22 cellular contexts compared by ENCODE assay signal in the genomic region with DNA sequence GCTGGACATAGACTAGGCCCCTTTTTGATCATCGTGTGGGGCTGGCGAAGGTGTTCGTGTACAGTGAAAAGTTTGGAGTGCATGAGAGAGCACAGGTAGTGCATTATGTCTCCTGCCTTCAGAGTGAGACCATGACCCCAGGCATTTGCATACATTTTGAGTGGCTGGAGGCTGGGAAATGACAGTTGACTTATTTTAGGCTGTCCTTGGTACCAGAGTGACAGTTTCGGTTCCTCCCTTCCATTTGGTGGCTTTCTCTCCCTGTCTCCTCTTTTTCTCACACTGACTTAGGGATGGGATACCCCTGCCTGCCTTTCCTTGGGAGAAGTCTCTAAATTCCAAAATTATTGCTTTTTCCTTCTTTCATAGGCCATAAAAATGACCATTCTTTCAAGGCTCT. TPM values are rescaled to one million over a fixed set of nuclear protein-coding genes. Genes with fewer than 3 reads are reported as not detected.
DNase-seq lines count a peak whose midpoint lies in the region; ATAC-seq and TF ChIP-seq lines count a peak whose summit lies in the region.
"Had no signal": no experiment of that assay in that cellular context is flagged by ENCODE, and none has a peak within 500 bp of the region (broad histone marks: within the 10 kb centered on the region; RNA-seq: fewer than 3 reads in every experiment).

No MANE protein-coding gene starts in this region.

- POLR2A ChIA-PET in OCI-LY7 (lab: Charles Lee): interaction anchor here (0.9 kb wide), 1 partner anchor 700 kb away, joined by 3 read pairs; no protein-coding TSS in a partner anchor

- WGBS in mammary epithelial cell (ENCODE audit: low coverage, missing lambda C conversion rate): 92% methylated on average over 4 of the region's 4 CpGs

- H3K27ac Mint-ChIP-seq in GM23338: no peak overlapping the region
- H3K27ac Mint-ChIP-seq: CD4-positive, alpha-beta T cell had no signal

- peak; percentile 62 for ATAC-seq in GM18873 (IDR thresholded peaks at IDR 0.05; ENCODE audit: low FRiP score, unreplicated experiment)
- peak; percentile 79 for ATAC-seq in GM21576 (IDR thresholded peaks at IDR 0.05; ENCODE audit: unreplicated experiment)
- peak; percentile 75 for ATAC-seq in HG03159 (IDR thresholded peaks at IDR 0.05; ENCODE audit: unreplicated experiment)
- ATAC-seq in GM23338: no peak
- ATAC-seq: activated CD4-positive, CD25-positive, alpha-beta regulatory T cell treated with anti-CD3 and anti-CD28 coated beads, Interleukin-2, amount 50 U/mL, for 24 hours had no signal

- H3K27me3 Mint-ChIP-seq in GM23338 (ENCODE audit: insufficient read depth, low read depth, poor library complexity): peaks cover 2% of the 10 kb centered on the region

- H3K4me2 ChIP-seq in OCI-LY7 (ENCODE audit: low read length) (peak overlapping the region; percentile 64), mammary epithelial cell (ENCODE audit: insufficient read depth, low read depth, low read length) (no peak overlapping the region), osteoblast (ENCODE audit: insufficient read depth, low read length) (no peak overlapping the region), GM23338 (no peak overlapping the region)

- H3K79me2 ChIP-seq in OCI-LY7 (ENCODE audit: insufficient read depth, low read depth, low read length) (no peaks in the 10 kb centered on the region), mammary epithelial cell (ENCODE audit: insufficient read depth, low read length) (no peaks in the 10 kb centered on the region), osteoblast (ENCODE audit: insufficient read depth, low read length) (no peaks in the 10 kb centered on the region), GM23338 (replicated peaks; ENCODE audit: insufficient read depth) (no peaks in the 10 kb centered on the region)

- H3K36me3 Mint-ChIP-seq in GM23338 (ENCODE audit: low read depth): no peaks in the 10 kb centered on the region

- H3K27ac ChIP-seq in OCI-LY7 (ENCODE audit: low read depth, low read length, poor library complexity, severe bottlenecking): peak overlapping the region; percentile 43
- H3K27ac ChIP-seq in mammary epithelial cell (ENCODE audit: insufficient read depth, low read depth, low read length): no peak overlapping the region
- no peak overlapping the region for H3K27ac ChIP-seq in osteoblast (ENCODE audit: low read depth, low read length)
- H3K27ac ChIP-seq in GM23338 (ENCODE audit: low read depth): no peak overlapping the region
- H3K27ac ChIP-seq: ascending aorta, right atrium auricular region, SK-N-MC had no signal

- H3K9ac ChIP-seq in mammary epithelial cell (ENCODE audit: insufficient read depth, low read length): no peak overlapping the region

- H3K9me3 Mint-ChIP-seq in GM23338: no peaks in the 10 kb centered on the region
- H3K9me3 Mint-ChIP-seq: CD4-positive, alpha-beta T cell had no signal

- no peak overlapping the region for H3K4me3 Mint-ChIP-seq in GM23338
- H3K4me3 Mint-ChIP-seq: CD4-positive, alpha-beta T cell had no signal

- H3K9me3 ChIP-seq in OCI-LY7 (ENCODE audit: low read length) (no peaks in the 10 kb centered on the region), mammary epithelial cell (replicated peaks; ENCODE audit: insufficient read depth, low read length) (no peaks in the 10 kb centered on the region), osteoblast (ENCODE audit: low read depth, low read length) (no peaks in the 10 kb centered on the region)
- H3K9me3 ChIP-seq: ascending aorta, right atrium auricular region had no signal

- in situ Hi-C loops in mammary epithelial cell (cut with MboI; ENCODE audit: low sequenced_read_pairs in 2 of 2): no loop called here

- DNase-seq in OCI-LY7 (ENCODE audit: low spot score) (peak; percentile 31), mammary epithelial cell (no peak), osteoblast (ENCODE audit: insufficient read length, low spot score, missing footprints) (no peak), mucosa of gallbladder (ENCODE audit: low spot score) (no peak), GM23338 (ENCODE audit: low spot score) (no peak)
- DNase-seq: activated T-cell treated with anti-CD3 and anti-CD28 coated beads, Interleukin-2, amount 50 U/mL, for 1 hour; CD4-positive, alpha-beta T cell; effector CD4-positive, alpha-beta T cell; NCI-H1417; NCI-H69; substantia nigra had no signal

- peak overlapping the region; percentile 96; the same call in 1 of the 2 replicates for H2AFZ ChIP-seq in OCI-LY7 (ENCODE audit: low read length)
- no peak overlapping the region for H2AFZ ChIP-seq in mammary epithelial cell (ENCODE audit: low read depth, low read length)
- H2AFZ ChIP-seq in osteoblast (ENCODE audit: low read length): no peak overlapping the region
- H2AFZ ChIP-seq in GM23338: no peak overlapping the region

- H3K4me3 ChIP-seq in OCI-LY7 (ENCODE audit: low read depth, low read length, poor library complexity, severe bottlenecking) (peak overlapping the region; percentile 31), mammary epithelial cell (replicated peaks in 1 of 3; ENCODE audit: insufficient read depth in 1 of 3, low read depth in 2 of 3, low read length in 3 of 3) (no peak overlapping the region), osteoblast (ENCODE audit: insufficient read depth, low read length) (no peak overlapping the region), GM23338 (no peak overlapping the region)
- H3K4me3 ChIP-seq: ascending aorta, right atrium auricular region, SK-N-MC had no signal

- H3K36me3 ChIP-seq in OCI-LY7 (ENCODE audit: insufficient read depth, low read length) (no peaks in the 10 kb centered on the region), mammary epithelial cell (ENCODE audit: insufficient read depth, low read length) (no peaks in the 10 kb centered on the region), osteoblast (ENCODE audit: insufficient read depth, low read length) (no peaks in the 10 kb centered on the region), GM23338 (ENCODE audit: insufficient read depth) (no peaks in the 10 kb centered on the region)
- H3K36me3 ChIP-seq: ascending aorta, right atrium auricular region had no signal

- intact Hi-C loops in OCI-LY7 (cut with micrococcal nuclease; ENCODE audit: unreplicated experiment): no loop called here
- intact Hi-C loops in mammary epithelial cell (cut with micrococcal nuclease): no loop called here

- peaks cover 19% of the 10 kb centered on the region for H3K4me1 ChIP-seq in OCI-LY7 (ENCODE audit: insufficient read depth, low read length, poor library complexity, severe bottlenecking)
- H3K4me1 ChIP-seq in mammary epithelial cell (ENCODE audit: insufficient read depth, low read length): no peaks in the 10 kb centered on the region
- H3K4me1 ChIP-seq in osteoblast (ENCODE audit: insufficient read depth, low read length): no peaks in the 10 kb centered on the region
- no peaks in the 10 kb centered on the region for H3K4me1 ChIP-seq in GM23338 (ENCODE audit: insufficient read depth)
- H3K4me1 ChIP-seq: ascending aorta, right atrium auricular region had no signal

- no peaks in the 10 kb centered on the region for H3K9me2 ChIP-seq in OCI-LY7 (ENCODE audit: insufficient read depth, low read length)
- H3K9me2 ChIP-seq in GM23338 (ENCODE audit: insufficient read depth): no peaks in the 10 kb centered on the region

- CTCF ChIA-PET in OCI-LY7 (lab: Charles Lee; ENCODE audit: unreplicated experiment): no interaction called here
- CTCF ChIA-PET in mammary epithelial cell (lab: Charles Lee; ENCODE audit: low non-redundant PET): no interaction called here

- BruUV-seq in OCI-LY7 (replicated peaks; lab: Mats Ljungman, UMichigan) (no TSS peak), mammary epithelial cell (replicated peaks; lab: Mats Ljungman, UMichigan) (no TSS peak)

- H4K20me1 ChIP-seq in OCI-LY7 (ENCODE audit: insufficient read depth, low read length) (no peaks in the 10 kb centered on the region), mammary epithelial cell (ENCODE audit: insufficient read depth, low read length) (no peaks in the 10 kb centered on the region), osteoblast (ENCODE audit: insufficient read depth, low read length) (no peaks in the 10 kb centered on the region), GM23338 (replicated peaks; ENCODE audit: insufficient read depth) (no peaks in the 10 kb centered on the region)

- H3F3A ChIP-seq in GM23338 (replicated peaks; ENCODE audit: low read depth): no peaks in the 10 kb centered on the region

- no peaks in the 10 kb centered on the region for H3K4me1 Mint-ChIP-seq in GM23338

- H3K27me3 ChIP-seq in mammary epithelial cell (ENCODE audit: insufficient read depth, low read length): no peaks in the 10 kb centered on the region
- no peaks in the 10 kb centered on the region for H3K27me3 ChIP-seq in osteoblast (ENCODE audit: insufficient read depth, low read length)
- H3K27me3 ChIP-seq in GM23338 (ENCODE audit: insufficient read depth): no peaks in the 10 kb centered on the region
- H3K27me3 ChIP-seq: ascending aorta, right atrium auricular region had no signal

- dilution Hi-C loops in mammary epithelial cell (cut with HindIII; ENCODE audit: low sequenced_read_pairs): no loop called here

- no peak for TF ChIP-seq CTCF in OCI-LY7 (conservative IDR thresholded peaks at IDR 0.05; ENCODE audit: low read length)
- no peak for TF ChIP-seq CTCF in mammary epithelial cell (conservative IDR thresholded peaks at IDR 0.05 in 1 of 2, IDR thresholded peaks at IDR 0.05 in 1 of 2; ENCODE audit: extremely low read depth in 1 of 2, insufficient read depth in 1 of 2, low read depth in 1 of 2, low read length in 2 of 2)
- TF ChIP-seq CTCF in osteoblast (IDR thresholded peaks at IDR 0.05; ENCODE audit: extremely low read depth, low read depth, low read length): no peak
- TF ChIP-seq CTCF in GM23338 (conservative IDR thresholded peaks at IDR 0.05; ENCODE audit: low read depth in 2 of 2): no peak

RNA-seq across cellular contexts. Expression of gene SERPINB12, which starts 20.1 kb away (rescaled TPM):
- not detected in 2 replicates for total RNA-seq in OCI-LY7 (2014; rRNA removed; shearing (Covaris generic))
- total RNA-seq in OCI-LY7 (2022): not detected in 2 replicates
- total RNA-seq in mammary epithelial cell: not detected
- polyA plus RNA-seq in mammary epithelial cell: not detected
- not detected for polyA minus RNA-seq in mammary epithelial cell
- total RNA-seq in osteoblast: not detected in 2 replicates
- not detected for total RNA-seq in mucosa of gallbladder
- total RNA-seq in GM23338 (2014; rRNA removed; shearing (Covaris generic)): not detected in 2 replicates
- polyA plus RNA-seq in GM23338 (2016; fragmentation: Nextera tagmentation; extraction: Ambion mirVana): not detected in 2 replicates
- total RNA-seq: CD4-positive, alpha-beta T cell; frontal cortex; H4; HT1080; right atrium auricular region had no signal

RNA-seq across cellular contexts. Expression of gene SERPINB13, which starts 24.9 kb away (rescaled TPM):
- not detected in 2 replicates for total RNA-seq in OCI-LY7 (2014; rRNA removed; shearing (Covaris generic))
- not detected in 2 replicates for total RNA-seq in OCI-LY7 (2022)
- total RNA-seq in mammary epithelial cell: 10 to 100 TPM in 1 of 2 donors, 1 to 10 TPM in 1; 8.8 to 12.4 TPM
- polyA plus RNA-seq in mammary epithelial cell: 4.2 TPM
- polyA minus RNA-seq in mammary epithelial cell: not detected
- total RNA-seq in osteoblast: under 0.01 TPM in 1 of 2 replicates, not detected in the other
- not detected for total RNA-seq in mucosa of gallbladder
- not detected in 2 replicates for total RNA-seq in GM23338 (2014; rRNA removed; shearing (Covaris generic))
- polyA plus RNA-seq in GM23338 (2016; fragmentation: Nextera tagmentation; extraction: Ambion mirVana): not detected in 2 replicates
- total RNA-seq: ascending aorta; CD4-positive, alpha-beta T cell; H4; HT1080; myocyte; right atrium auricular region had no signal
